1 cellular context compared by ENCODE assay signal in genomic region chr4:76498550-76498949, GRCh38.
TF ChIP-seq lines count a peak whose summit lies in the region.

No MANE protein-coding gene starts in this region.

TF ChIP-seq in HepG2, 621 proteins besides CTCF, POLR2A, EP300 and RAD21 (continued from another document):
- TF ChIP-seq PAXIP1 (CRISPR knock-in tag; conservative IDR thresholded peaks at IDR 0.05) (peak; percentile 52), TMF1 (CRISPR knock-in tag; IDR thresholded peaks at IDR 0.05; ENCODE audit: low read depth) (no peak), TRIM24 (CRISPR knock-in tag; IDR thresholded peaks at IDR 0.05) (no peak), ZFY (CRISPR knock-in tag; IDR thresholded peaks at IDR 0.05) (no peak), SOX13 (IDR thresholded peaks at IDR 0.05) (no peak), SOX13 (CRISPR knock-in tag; conservative IDR thresholded peaks at IDR 0.05 in 1 of 2, IDR thresholded peaks at IDR 0.05 in 1 of 2) (peak in 1 of 2 experiments; percentile 80; a peak in 2 of 4 replicates), ZNF501 (CRISPR knock-in tag; IDR thresholded peaks at IDR 0.05) (no peak), GATAD1 (CRISPR knock-in tag; IDR thresholded peaks at IDR 0.05) (no peak), CREB1 (IDR thresholded peaks at IDR 0.05) (no peak), CREB1 (CRISPR knock-in tag; IDR thresholded peaks at IDR 0.05) (0 out of 2 replicates have a peak, but pooled peaks have one; percentile 21), ZNF160 (CRISPR knock-in tag; IDR thresholded peaks at IDR 0.05) (no peak), MAF1 (CRISPR knock-in tag; IDR thresholded peaks at IDR 0.05; ENCODE audit: borderline replicate concordance) (no peak), ZNF576 (CRISPR knock-in tag; IDR thresholded peaks at IDR 0.05) (no peak), SNRNP70 (IDR thresholded peaks at IDR 0.05; ENCODE audit: low read depth, low read length) (no peak), MTA1 (CRISPR knock-in tag; IDR thresholded peaks at IDR 0.05; ENCODE audit: borderline replicate concordance) (no peak), PRPF4 (IDR thresholded peaks at IDR 0.05; ENCODE audit: low read depth, low read length, poor library complexity, severe bottlenecking) (no peak), GABPA (IDR thresholded peaks at IDR 0.05; ENCODE audit: low read depth, low read length) (no peak), GABPA (CRISPR knock-in tag; IDR thresholded peaks at IDR 0.05; ENCODE audit: low read depth) (no peak), PLRG1 (conservative IDR thresholded peaks at IDR 0.05) (no peak), NFRKB (IDR thresholded peaks at IDR 0.05) (no peak), KAT7 (CRISPR knock-in tag; IDR thresholded peaks at IDR 0.05; ENCODE audit: borderline replicate concordance) (no peak), ZNF20 (CRISPR knock-in tag; IDR thresholded peaks at IDR 0.05) (no peak), AKAP8 (CRISPR knock-in tag; IDR thresholded peaks at IDR 0.05) (no peak), HMG20A (CRISPR knock-in tag; IDR thresholded peaks at IDR 0.05; ENCODE audit: borderline replicate concordance) (0 out of 2 replicates have a peak, but pooled peaks have one; percentile 33), BCL6 (CRISPR knock-in tag; IDR thresholded peaks at IDR 0.05) (peak; percentile 42; the same call in 1 of the 2 replicates), ZNF549 (CRISPR knock-in tag; IDR thresholded peaks at IDR 0.05) (0 out of 2 replicates have a peak, but pooled peaks have one; percentile 69), ETV5 (CRISPR knock-in tag; IDR thresholded peaks at IDR 0.05; ENCODE audit: borderline replicate concordance) (peak; percentile 26; the same call in 1 of the 2 replicates), BRF2 (CRISPR knock-in tag; IDR thresholded peaks at IDR 0.05) (no peak), ZBTB44 (CRISPR knock-in tag; IDR thresholded peaks at IDR 0.05) (no peak), ATF7 (IDR thresholded peaks at IDR 0.05) (no peak), ATF7 (CRISPR knock-in tag; IDR thresholded peaks at IDR 0.05) (no peak), NR2F6 (IDR thresholded peaks at IDR 0.05) (peak; percentile 33; the same call in 1 of the 2 replicates), NR2F6 (CRISPR knock-in tag; IDR thresholded peaks at IDR 0.05) (no peak), ZFP36 (IDR thresholded peaks at IDR 0.05; ENCODE audit: borderline replicate concordance, low read depth, low read length, partially characterized antibody) (no peak), RARA (CRISPR knock-in tag; IDR thresholded peaks at IDR 0.05) (peak; percentile 49), ZNF296 (CRISPR knock-in tag; conservative IDR thresholded peaks at IDR 0.05) (no peak), SETDB1 (CRISPR knock-in tag; IDR thresholded peaks at IDR 0.05; ENCODE audit: borderline replicate concordance) (no peak), JUN (CRISPR knock-in tag; IDR thresholded peaks at IDR 0.05) (no peak), ZNF460 (CRISPR knock-in tag; IDR thresholded peaks at IDR 0.05; ENCODE audit: borderline replicate concordance) (no peak), FOXM1 (CRISPR knock-in tag; IDR thresholded peaks at IDR 0.05) (no peak), ZNF7 (CRISPR knock-in tag; IDR thresholded peaks at IDR 0.05) (no peak)
- TF ChIP-seq, protein P1, sequence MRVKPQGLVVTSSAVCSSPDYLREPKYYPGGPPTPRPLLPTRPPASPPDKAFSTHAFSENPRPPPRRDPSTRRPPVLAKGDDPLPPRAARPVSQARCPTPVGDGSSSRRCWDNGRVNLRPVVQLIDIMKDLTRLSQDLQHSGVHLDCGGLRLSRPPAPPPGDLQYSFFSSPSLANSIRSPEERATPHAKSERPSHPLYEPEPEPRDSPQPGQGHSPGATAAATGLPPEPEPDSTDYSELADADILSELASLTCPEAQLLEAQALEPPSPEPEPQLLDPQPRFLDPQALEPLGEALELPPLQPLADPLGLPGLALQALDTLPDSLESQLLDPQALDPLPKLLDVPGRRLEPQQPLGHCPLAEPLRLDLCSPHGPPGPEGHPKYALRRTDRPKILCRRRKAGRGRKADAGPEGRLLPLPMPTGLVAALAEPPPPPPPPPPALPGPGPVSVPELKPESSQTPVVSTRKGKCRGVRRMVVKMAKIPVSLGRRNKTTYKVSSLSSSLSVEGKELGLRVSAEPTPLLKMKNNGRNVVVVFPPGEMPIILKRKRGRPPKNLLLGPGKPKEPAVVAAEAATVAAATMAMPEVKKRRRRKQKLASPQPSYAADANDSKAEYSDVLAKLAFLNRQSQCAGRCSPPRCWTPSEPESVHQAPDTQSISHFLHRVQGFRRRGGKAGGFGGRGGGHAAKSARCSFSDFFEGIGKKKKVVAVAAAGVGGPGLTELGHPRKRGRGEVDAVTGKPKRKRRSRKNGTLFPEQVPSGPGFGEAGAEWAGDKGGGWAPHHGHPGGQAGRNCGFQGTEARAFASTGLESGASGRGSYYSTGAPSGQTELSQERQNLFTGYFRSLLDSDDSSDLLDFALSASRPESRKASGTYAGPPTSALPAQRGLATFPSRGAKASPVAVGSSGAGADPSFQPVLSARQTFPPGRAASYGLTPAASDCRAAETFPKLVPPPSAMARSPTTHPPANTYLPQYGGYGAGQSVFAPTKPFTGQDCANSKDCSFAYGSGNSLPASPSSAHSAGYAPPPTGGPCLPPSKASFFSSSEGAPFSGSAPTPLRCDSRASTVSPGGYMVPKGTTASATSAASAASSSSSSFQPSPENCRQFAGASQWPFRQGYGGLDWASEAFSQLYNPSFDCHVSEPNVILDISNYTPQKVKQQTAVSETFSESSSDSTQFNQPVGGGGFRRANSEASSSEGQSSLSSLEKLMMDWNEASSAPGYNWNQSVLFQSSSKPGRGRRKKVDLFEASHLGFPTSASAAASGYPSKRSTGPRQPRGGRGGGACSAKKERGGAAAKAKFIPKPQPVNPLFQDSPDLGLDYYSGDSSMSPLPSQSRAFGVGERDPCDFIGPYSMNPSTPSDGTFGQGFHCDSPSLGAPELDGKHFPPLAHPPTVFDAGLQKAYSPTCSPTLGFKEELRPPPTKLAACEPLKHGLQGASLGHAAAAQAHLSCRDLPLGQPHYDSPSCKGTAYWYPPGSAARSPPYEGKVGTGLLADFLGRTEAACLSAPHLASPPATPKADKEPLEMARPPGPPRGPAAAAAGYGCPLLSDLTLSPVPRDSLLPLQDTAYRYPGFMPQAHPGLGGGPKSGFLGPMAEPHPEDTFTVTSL (CRISPR knock-in tag; IDR thresholded peaks at IDR 0.05; ENCODE audit: borderline replicate concordance) = peak; percentile 70; the same call in 1 of the 2 replicates
- TF ChIP-seq, protein P2, sequence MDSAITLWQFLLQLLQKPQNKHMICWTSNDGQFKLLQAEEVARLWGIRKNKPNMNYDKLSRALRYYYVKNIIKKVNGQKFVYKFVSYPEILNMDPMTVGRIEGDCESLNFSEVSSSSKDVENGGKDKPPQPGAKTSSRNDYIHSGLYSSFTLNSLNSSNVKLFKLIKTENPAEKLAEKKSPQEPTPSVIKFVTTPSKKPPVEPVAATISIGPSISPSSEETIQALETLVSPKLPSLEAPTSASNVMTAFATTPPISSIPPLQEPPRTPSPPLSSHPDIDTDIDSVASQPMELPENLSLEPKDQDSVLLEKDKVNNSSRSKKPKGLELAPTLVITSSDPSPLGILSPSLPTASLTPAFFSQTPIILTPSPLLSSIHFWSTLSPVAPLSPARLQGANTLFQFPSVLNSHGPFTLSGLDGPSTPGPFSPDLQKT (CRISPR knock-in tag; IDR thresholded peaks at IDR 0.05; ENCODE audit: borderline replicate concordance) = no peak
- TF ChIP-seq, protein P3, sequence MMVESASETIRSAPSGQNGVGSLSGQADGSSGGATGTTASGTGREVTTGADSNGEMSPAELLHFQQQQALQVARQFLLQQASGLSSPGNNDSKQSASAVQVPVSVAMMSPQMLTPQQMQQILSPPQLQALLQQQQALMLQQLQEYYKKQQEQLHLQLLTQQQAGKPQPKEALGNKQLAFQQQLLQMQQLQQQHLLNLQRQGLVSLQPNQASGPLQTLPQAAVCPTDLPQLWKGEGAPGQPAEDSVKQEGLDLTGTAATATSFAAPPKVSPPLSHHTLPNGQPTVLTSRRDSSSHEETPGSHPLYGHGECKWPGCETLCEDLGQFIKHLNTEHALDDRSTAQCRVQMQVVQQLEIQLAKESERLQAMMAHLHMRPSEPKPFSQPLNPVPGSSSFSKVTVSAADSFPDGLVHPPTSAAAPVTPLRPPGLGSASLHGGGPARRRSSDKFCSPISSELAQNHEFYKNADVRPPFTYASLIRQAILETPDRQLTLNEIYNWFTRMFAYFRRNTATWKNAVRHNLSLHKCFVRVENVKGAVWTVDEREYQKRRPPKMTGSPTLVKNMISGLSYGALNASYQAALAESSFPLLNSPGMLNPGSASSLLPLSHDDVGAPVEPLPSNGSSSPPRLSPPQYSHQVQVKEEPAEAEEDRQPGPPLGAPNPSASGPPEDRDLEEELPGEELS (CRISPR knock-in tag; IDR thresholded peaks at IDR 0.05) = peak; percentile 29; the same call in 1 of the 2 replicates
